ENCODE assay signal across 42 cellular contexts in genomic region chr1:119480175-119480574, GRCh38. TPM values are rescaled to one million over a fixed set of nuclear protein-coding genes. Genes with fewer than 3 reads are reported as not detected.
"Had no signal": no experiment of that assay in that cellular context is flagged by ENCODE, and none has a peak within 500 bp of the region (broad histone marks: within the 10 kb centered on the region; RNA-seq: fewer than 3 reads in every experiment).

No MANE protein-coding gene starts in this region.

- H3K4me3 Mint-ChIP-seq: activated naive CD4-positive, alpha-beta T cell treated with anti-CD3 and anti-CD28 coated beads for 36 hours; activated naive CD4-positive, alpha-beta T cell treated with anti-CD3 and anti-CD28 coated beads, Interleukin-2, amount 10 ng/mL, durations not matched to agents 7 days and 5 days; activated naive CD4-positive, alpha-beta T cell treated with anti-CD3 and anti-CD28 coated beads, Interleukin-2, amount 50 U/mL, for 24 hours; activated naive CD8-positive, alpha-beta T cell; activated naive CD8-positive, alpha-beta T cell treated with anti-CD3 and anti-CD28 coated beads for 36 hours; activated naive CD8-positive, alpha-beta T cell treated with anti-CD3 and anti-CD28 coated beads, Interleukin-2, amount 10 ng/mL, durations not matched to agents 7 days and 5 days; activated naive CD8-positive, alpha-beta T cell treated with anti-CD3 and anti-CD28 coated beads, Interleukin-2, amount 50 U/mL, for 24 hours; activated T-cell treated with anti-CD3 and anti-CD28 coated beads, Interleukin-2, amount 50 U/mL, for 24 hours; activated T-cell treated with anti-CD3 and anti-CD28 coated beads, Interleukin-2, amount 50 U/mL, for 4 hours; activated T-cell treated with anti-CD3 and anti-CD28 coated beads, Interleukin-2, amount 50 U/mL, for 72 hours; activated T-helper 1 cell treated with anti-CD3 and anti-CD28 coated beads, Interleukin-12 subunit alpha, Interleukin-12 subunit beta, Interleukin-2, Interleukin-4 antibody, amounts not matched to agents 30 ng/mL and 10 ng/mL and 1 ng/mL, durations not matched to agents 14 hours and 24 hours and 36 hours; activated T-helper 17 cell treated with anti-CD3 and anti-CD28 coated beads, Interleukin-2, amount 50 U/mL, for 72 hours; brain; central memory CD8-positive, alpha-beta T cell had no signal

- H3K36me3 ChIP-seq: adrenal gland, ascending aorta, brain microvascular endothelial cell, breast epithelium, cardiac muscle cell had no signal

- H3K9me3 ChIP-seq: adrenal gland, ascending aorta, body of pancreas, breast epithelium had no signal

- DNase-seq: activated effector memory CD4-positive, alpha-beta T cell treated with anti-CD3 and anti-CD28 coated beads, Interleukin-2, amount 50 U/mL, for 16 hours; activated effector memory CD4-positive, alpha-beta T cell treated with Interleukin-2 at 50 U/mL for 16 hours; activated gamma-delta T cell; activated gamma-delta T cell treated with Interleukin-2 at 50 U/mL for 16 hours; activated naive CD4-positive, alpha-beta T cell; activated naive CD4-positive, alpha-beta T cell treated with anti-CD3 and anti-CD28 coated beads for 36 hours; activated naive CD4-positive, alpha-beta T cell treated with anti-CD3 and anti-CD28 coated beads, Interleukin-2, amount 10 ng/mL, durations not matched to agents 7 days and 5 days; activated naive CD4-positive, alpha-beta T cell treated with anti-CD3 and anti-CD28 coated beads, Interleukin-2, amount 50 U/mL, for 16 hours; activated naive CD4-positive, alpha-beta T cell treated with Interleukin-2 at 50 U/mL for 16 hours; activated naive CD8-positive, alpha-beta T cell treated with anti-CD3 and anti-CD28 coated beads for 36 hours; activated naive CD8-positive, alpha-beta T cell treated with anti-CD3 and anti-CD28 coated beads, Interleukin-2, amount 10 ng/mL, durations not matched to agents 7 days and 5 days; activated naive CD8-positive, alpha-beta T cell treated with anti-CD3 and anti-CD28 coated beads, Interleukin-2, amount 50 U/mL, for 24 hours; activated T-cell treated with anti-CD3 and anti-CD28 coated beads, Interleukin-2, amount 50 U/mL, for 24 hours; activated T-cell treated with anti-CD3 and anti-CD28 coated beads, Interleukin-2, amount 50 U/mL, for 4 hours; activated T-cell treated with anti-CD3 and anti-CD28 coated beads, Interleukin-2, amount 50 U/mL, for 48 hours; activated T-cell treated with anti-CD3 and anti-CD28 coated beads, Interleukin-2, amount 50 U/mL, for 72 hours; adrenal gland; amniotic stem cell; amygdala; aorta; body of pancreas; brain microvascular endothelial cell; caudate nucleus; central memory CD4-positive, alpha-beta T cell; cerebellar nuclear complex had no signal

- H3K27ac ChIP-seq: adrenal gland, ascending aorta, body of pancreas, brain microvascular endothelial cell, breast epithelium, cardiac muscle cell had no signal

- H3K27me3 ChIP-seq: adrenal gland, ascending aorta, body of pancreas, brain microvascular endothelial cell, breast epithelium, cardiac muscle cell had no signal

- H3K9me3 Mint-ChIP-seq: activated naive CD4-positive, alpha-beta T cell treated with anti-CD3 and anti-CD28 coated beads for 36 hours; activated naive CD4-positive, alpha-beta T cell treated with anti-CD3 and anti-CD28 coated beads, Interleukin-2, amount 10 ng/mL, durations not matched to agents 7 days and 5 days; activated naive CD4-positive, alpha-beta T cell treated with anti-CD3 and anti-CD28 coated beads, Interleukin-2, amount 50 U/mL, for 24 hours; activated naive CD4-positive, alpha-beta T cell treated with anti-CD3 and anti-CD28 coated beads, Interleukin-2, amount 50 U/mL, for 72 hours; activated naive CD8-positive, alpha-beta T cell treated with anti-CD3 and anti-CD28 coated beads for 36 hours; activated naive CD8-positive, alpha-beta T cell treated with anti-CD3 and anti-CD28 coated beads, Interleukin-2, amount 10 ng/mL, durations not matched to agents 7 days and 5 days; activated naive CD8-positive, alpha-beta T cell treated with anti-CD3 and anti-CD28 coated beads, Interleukin-2, amount 50 U/mL, for 24 hours; activated T-cell treated with anti-CD3 and anti-CD28 coated beads, Interleukin-2, amount 50 U/mL, for 24 hours; activated T-cell treated with anti-CD3 and anti-CD28 coated beads, Interleukin-2, amount 50 U/mL, for 4 hours; activated T-cell treated with anti-CD3 and anti-CD28 coated beads, Interleukin-2, amount 50 U/mL, for 72 hours; activated T-helper 1 cell treated with anti-CD3 and anti-CD28 coated beads, Interleukin-12 subunit alpha, Interleukin-12 subunit beta, Interleukin-2, Interleukin-4 antibody, amounts not matched to agents 30 ng/mL and 10 ng/mL and 1 ng/mL, durations not matched to agents 14 hours and 24 hours and 36 hours; activated T-helper 17 cell treated with anti-CD3 and anti-CD28 coated beads, Interleukin-2, amount 50 U/mL, for 72 hours; activated T-helper 2 cell treated with anti-CD3 and anti-CD28 coated beads, Interferon-gamma antibody, Interleukin-2, Interleukin-4, amounts not matched to agents 10 μg/mL and 5 μg/mL and 100 μg/mL, durations not matched to agents 14 hours and 24 hours and 36 hours; brain; central memory CD8-positive, alpha-beta T cell had no signal

- H3K27me3 Mint-ChIP-seq: activated naive CD4-positive, alpha-beta T cell treated with anti-CD3 and anti-CD28 coated beads, Interleukin-2, amount 50 U/mL, for 24 hours; activated naive CD8-positive, alpha-beta T cell; activated naive CD8-positive, alpha-beta T cell treated with anti-CD3 and anti-CD28 coated beads for 36 hours; activated naive CD8-positive, alpha-beta T cell treated with anti-CD3 and anti-CD28 coated beads, Interleukin-2, amount 50 U/mL, for 24 hours; activated T-cell treated with anti-CD3 and anti-CD28 coated beads, Interleukin-2, amount 50 U/mL, for 24 hours; brain; central memory CD8-positive, alpha-beta T cell had no signal

- H3K27ac Mint-ChIP-seq: activated naive CD4-positive, alpha-beta T cell treated with anti-CD3 and anti-CD28 coated beads for 36 hours; activated naive CD4-positive, alpha-beta T cell treated with anti-CD3 and anti-CD28 coated beads, Interleukin-2, amount 10 ng/mL, durations not matched to agents 7 days and 5 days; activated naive CD4-positive, alpha-beta T cell treated with anti-CD3 and anti-CD28 coated beads, Interleukin-2, amount 50 U/mL, for 24 hours; activated naive CD4-positive, alpha-beta T cell treated with anti-CD3 and anti-CD28 coated beads, Interleukin-2, amount 50 U/mL, for 72 hours; activated naive CD8-positive, alpha-beta T cell; activated naive CD8-positive, alpha-beta T cell treated with anti-CD3 and anti-CD28 coated beads for 36 hours; activated naive CD8-positive, alpha-beta T cell treated with anti-CD3 and anti-CD28 coated beads, Interleukin-2, amount 10 ng/mL, durations not matched to agents 7 days and 5 days; activated naive CD8-positive, alpha-beta T cell treated with anti-CD3 and anti-CD28 coated beads, Interleukin-2, amount 50 U/mL, for 24 hours; activated T-cell treated with anti-CD3 and anti-CD28 coated beads, Interleukin-2, amount 50 U/mL, for 24 hours; activated T-cell treated with anti-CD3 and anti-CD28 coated beads, Interleukin-2, amount 50 U/mL, for 72 hours; activated T-helper 1 cell treated with anti-CD3 and anti-CD28 coated beads, Interleukin-12 subunit alpha, Interleukin-12 subunit beta, Interleukin-2, Interleukin-4 antibody, amounts not matched to agents 30 ng/mL and 10 ng/mL and 1 ng/mL, durations not matched to agents 14 hours and 24 hours and 36 hours; activated T-helper 17 cell treated with anti-CD3 and anti-CD28 coated beads, Interleukin-2, amount 50 U/mL, for 72 hours; activated T-helper 2 cell treated with anti-CD3 and anti-CD28 coated beads, Interferon-gamma antibody, Interleukin-2, Interleukin-4, amounts not matched to agents 10 μg/mL and 5 μg/mL and 100 μg/mL, durations not matched to agents 14 hours and 24 hours and 36 hours; brain had no signal

- FAIRE-seq: astrocyte, bronchial epithelial cell had no signal

- ATAC-seq: activated naive CD4-positive, alpha-beta T cell treated with anti-CD3 and anti-CD28 coated beads, Interleukin-2, amount 50 U/mL, for 72 hours; activated naive CD8-positive, alpha-beta T cell treated with anti-CD3 and anti-CD28 coated beads, Interleukin-2, amount 50 U/mL, for 24 hours; activated T-cell treated with anti-CD3 and anti-CD28 coated beads, Interleukin-2, amount 50 U/mL, for 4 hours; activated T-cell treated with anti-CD3 and anti-CD28 coated beads, Interleukin-2, amount 50 U/mL, for 72 hours; activated T-helper 17 cell treated with anti-CD3 and anti-CD28 coated beads, Interleukin-2, amount 50 U/mL, for 72 hours; body of pancreas had no signal

- H3K4me1 ChIP-seq: adrenal gland, ascending aorta, breast epithelium had no signal

- H3K36me3 Mint-ChIP-seq: activated naive CD4-positive, alpha-beta T cell treated with anti-CD3 and anti-CD28 coated beads, Interleukin-2, amount 10 ng/mL, durations not matched to agents 7 days and 5 days; activated naive CD4-positive, alpha-beta T cell treated with anti-CD3 and anti-CD28 coated beads, Interleukin-2, amount 50 U/mL, for 24 hours; activated naive CD4-positive, alpha-beta T cell treated with anti-CD3 and anti-CD28 coated beads, Interleukin-2, amount 50 U/mL, for 72 hours; activated naive CD8-positive, alpha-beta T cell; activated naive CD8-positive, alpha-beta T cell treated with anti-CD3 and anti-CD28 coated beads for 36 hours; activated naive CD8-positive, alpha-beta T cell treated with anti-CD3 and anti-CD28 coated beads, Interleukin-2, amount 10 ng/mL, durations not matched to agents 7 days and 5 days; brain had no signal

- H3K4me1 Mint-ChIP-seq: activated naive CD4-positive, alpha-beta T cell treated with anti-CD3 and anti-CD28 coated beads, Interleukin-2, amount 10 ng/mL, durations not matched to agents 7 days and 5 days; activated naive CD4-positive, alpha-beta T cell treated with anti-CD3 and anti-CD28 coated beads, Interleukin-2, amount 50 U/mL, for 24 hours; activated naive CD8-positive, alpha-beta T cell treated with anti-CD3 and anti-CD28 coated beads for 36 hours; activated naive CD8-positive, alpha-beta T cell treated with anti-CD3 and anti-CD28 coated beads, Interleukin-2, amount 50 U/mL, for 24 hours; activated T-helper 17 cell treated with anti-CD3 and anti-CD28 coated beads, Interleukin-2, amount 50 U/mL, for 72 hours; brain; central memory CD8-positive, alpha-beta T cell had no signal

- H3K4me3 ChIP-seq: adrenal gland, ascending aorta, body of pancreas, breast epithelium, cardiac muscle cell had no signal

RNA-seq across cellular contexts. Expression of gene HSD3B1, which starts 26.8 kb away (rescaled TPM):
- total RNA-seq: activated naive CD4-positive, alpha-beta T cell treated with anti-CD3 and anti-CD28 coated beads for 36 hours; activated naive CD4-positive, alpha-beta T cell treated with anti-CD3 and anti-CD28 coated beads, Interleukin-2, amount 50 U/mL, for 72 hours; activated naive CD8-positive, alpha-beta T cell treated with anti-CD3 and anti-CD28 coated beads for 36 hours; activated naive CD8-positive, alpha-beta T cell treated with anti-CD3 and anti-CD28 coated beads, Interleukin-2, amount 10 ng/mL, durations not matched to agents 7 days and 5 days; activated T-cell treated with anti-CD3 and anti-CD28 coated beads, Interleukin-2, amount 50 U/mL, for 4 hours; activated T-cell treated with anti-CD3 and anti-CD28 coated beads, Interleukin-2, amount 50 U/mL, for 72 hours; activated T-helper 1 cell treated with anti-CD3 and anti-CD28 coated beads, Interleukin-12 subunit alpha, Interleukin-12 subunit beta, Interleukin-2, Interleukin-4 antibody, amounts not matched to agents 30 ng/mL and 10 ng/mL and 1 ng/mL, durations not matched to agents 14 hours and 24 hours and 36 hours; activated T-helper 17 cell treated with anti-CD3 and anti-CD28 coated beads, Interleukin-2, amount 50 U/mL, for 72 hours; activated T-helper 2 cell treated with anti-CD3 and anti-CD28 coated beads, Interferon-gamma antibody, Interleukin-2, Interleukin-4, amounts not matched to agents 10 μg/mL and 5 μg/mL and 100 μg/mL, durations not matched to agents 14 hours and 24 hours and 36 hours; aorta; ascending aorta; body of pancreas; breast epithelium; bronchial epithelial cell; cardiac septum; cerebellum; chondrocyte had no signal
- polyA plus RNA-seq: adipose tissue, aorta had no signal
